18 cellular contexts compared by ENCODE assay signal in the genomic region with DNA sequence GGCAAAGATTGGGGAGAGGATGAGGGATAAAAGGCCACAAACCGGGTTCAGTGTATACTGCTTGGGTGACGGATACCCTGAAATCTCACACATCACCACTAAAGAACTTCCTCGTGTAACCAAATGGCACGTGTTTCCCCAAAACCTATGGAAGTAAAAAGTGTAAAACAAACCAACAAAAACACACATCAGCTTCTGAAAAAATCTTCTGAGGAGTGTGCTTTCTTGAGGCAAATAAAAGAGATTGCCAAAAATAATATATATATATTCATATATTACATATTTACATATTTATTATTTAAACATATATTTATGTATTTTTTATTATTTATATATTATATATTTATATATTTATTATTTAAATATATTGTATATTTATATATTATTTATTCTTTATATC. TPM values are rescaled to one million over a fixed set of nuclear protein-coding genes. Genes with fewer than 3 reads are reported as not detected.
A peak's percentile ranks its signal among the peaks of the same experiment; 100 is the strongest.
DNase-seq lines count a peak whose midpoint lies in the region; ATAC-seq and TF ChIP-seq lines count a peak whose summit lies in the region.
"Had no signal": no experiment of that assay in that cellular context is flagged by ENCODE, and none has a peak within 500 bp of the region (broad histone marks: within the 10 kb centered on the region; RNA-seq: fewer than 3 reads in every experiment).

No MANE protein-coding gene starts in this region.

- no peak overlapping the region for H3K9ac ChIP-seq in Karpas-422 (ENCODE audit: low read length)
- H3K9ac ChIP-seq: SK-N-SH had no signal

- no peaks in the 10 kb centered on the region for H3K9me3 Mint-ChIP-seq in activated CD4-positive, alpha-beta T cell treated with anti-CD3 and anti-CD28 coated beads for 36 hours (ENCODE audit: low read depth)
- H3K9me3 Mint-ChIP-seq in CD4-positive, CD25-positive, alpha-beta regulatory T cell: no peaks in the 10 kb centered on the region
- no peaks in the 10 kb centered on the region for H3K9me3 Mint-ChIP-seq in effector memory CD8-positive, alpha-beta T cell
- no peaks in the 10 kb centered on the region for H3K9me3 Mint-ChIP-seq in mesothelial cell of epicardium
- H3K9me3 Mint-ChIP-seq in natural killer cell: no peaks in the 10 kb centered on the region

- intact Hi-C loops in activated CD4-positive, alpha-beta T cell treated with anti-CD3 and anti-CD28 coated beads for 36 hours (cut with DNase I, micrococcal nuclease): loop anchor here in 1 of 2 experiments (10.0 kb wide), 1 partner anchor 288 kb away; no protein-coding TSS in a partner anchor
- intact Hi-C loops in testis (cut with DNase I; ENCODE audit: low total_unique reads) (no loop called here), natural killer cell (cut with micrococcal nuclease) (no loop called here)

- H3K36me3 ChIP-seq in CD4-positive, CD25-positive, alpha-beta regulatory T cell (ENCODE audit: control insufficient read depth, insufficient read depth, low read length): peaks cover 24% of the 10 kb centered on the region
- H3K36me3 ChIP-seq in Karpas-422 (ENCODE audit: insufficient read depth, low read length): peaks cover 32% of the 10 kb centered on the region
- no peaks in the 10 kb centered on the region for H3K36me3 ChIP-seq in testis (ENCODE audit: low read depth, missing control alignments)

- no peaks in the 10 kb centered on the region for H3K9me2 ChIP-seq in Karpas-422 (replicated peaks; ENCODE audit: insufficient read depth, low read length)
- H3K9me2 ChIP-seq: SK-N-SH had no signal

- TF ChIP-seq CTCF in mesothelial cell of epicardium (IDR thresholded peaks at IDR 0.05; ENCODE audit: unreplicated experiment) (no peak), testis (IDR thresholded peaks at IDR 0.05) (no peak), natural killer cell (IDR thresholded peaks at IDR 0.05) (no peak)

- peaks cover 15% of the 10 kb centered on the region for H3K4me1 Mint-ChIP-seq in activated CD4-positive, alpha-beta T cell treated with anti-CD3 and anti-CD28 coated beads for 36 hours
- peaks cover 5 to 18% (median 11%) of the 10 kb centered on the region in 4 donors for H3K4me1 Mint-ChIP-seq in CD4-positive, CD25-positive, alpha-beta regulatory T cell
- H3K4me1 Mint-ChIP-seq in effector memory CD8-positive, alpha-beta T cell (ENCODE audit: low read depth in 2 of 2): peaks cover 20 to 21% of the 10 kb centered on the region in 2 donors
- H3K4me1 Mint-ChIP-seq in mesothelial cell of epicardium: no peaks in the 10 kb centered on the region
- H3K4me1 Mint-ChIP-seq in natural killer cell: peaks cover 21 to 26% of the 10 kb centered on the region in 2 donors
- H3K4me1 Mint-ChIP-seq: GM23338 had no signal

- no peak overlapping the region for H3K27ac ChIP-seq in CD4-positive, CD25-positive, alpha-beta regulatory T cell (ENCODE audit: insufficient read depth, low read length, poor library complexity, severe bottlenecking)
- H3K27ac ChIP-seq in Karpas-422 (ENCODE audit: low read length) (no peak overlapping the region), testis (no peak overlapping the region)
- H3K27ac ChIP-seq: A549, C4-2B had no signal

- no peak overlapping the region for H3K27ac Mint-ChIP-seq in activated CD4-positive, alpha-beta T cell treated with anti-CD3 and anti-CD28 coated beads for 36 hours
- H3K27ac Mint-ChIP-seq in CD4-positive, CD25-positive, alpha-beta regulatory T cell: no peak overlapping the region
- H3K27ac Mint-ChIP-seq in effector memory CD8-positive, alpha-beta T cell: peak overlapping the region in 1 of 2 donors; percentile 21
- no peak overlapping the region for H3K27ac Mint-ChIP-seq in mesothelial cell of epicardium
- H3K27ac Mint-ChIP-seq in natural killer cell: no peak overlapping the region
- H3K27ac Mint-ChIP-seq: GM23338 had no signal

- peaks cover 8% of the 10 kb centered on the region for H4K20me1 ChIP-seq in Karpas-422 (ENCODE audit: insufficient read depth, low read depth, low read length)

- no peaks in the 10 kb centered on the region for H3K27me3 ChIP-seq in CD4-positive, CD25-positive, alpha-beta regulatory T cell (ENCODE audit: control insufficient read depth, insufficient read depth, low read length)
- H3K27me3 ChIP-seq in Karpas-422 (ENCODE audit: low read length) (no peaks in the 10 kb centered on the region), testis (no peaks in the 10 kb centered on the region)

- H3K4me3 ChIP-seq in CD4-positive, CD25-positive, alpha-beta regulatory T cell (ENCODE audit: low read depth, low read length): peak overlapping the region; percentile 21
- H3K4me3 ChIP-seq in Karpas-422 (ENCODE audit: low read length) (no peak overlapping the region), testis (no peak overlapping the region)
- H3K4me3 ChIP-seq: A549, GM23338 had no signal

- 20 to 38% methylated on average over 4 of the region's 4 CpGs for WGBS in testis, 2 donors

- no peak overlapping the region for H3K4me2 ChIP-seq in Karpas-422 (ENCODE audit: low read depth, low read length, poor library complexity, severe bottlenecking)
- H3K4me2 ChIP-seq: A549, GM23338, SK-N-SH had no signal

- H3K4me1 ChIP-seq in CD4-positive, CD25-positive, alpha-beta regulatory T cell (ENCODE audit: control insufficient read depth, insufficient read depth, low read length, poor library complexity, severe bottlenecking): peaks cover 50% of the 10 kb centered on the region
- H3K4me1 ChIP-seq in Karpas-422 (ENCODE audit: low read length) (peaks cover 30% of the 10 kb centered on the region), testis (peaks cover 3% of the 10 kb centered on the region)

- no peak overlapping the region for H3K4me3 Mint-ChIP-seq in activated CD4-positive, alpha-beta T cell treated with anti-CD3 and anti-CD28 coated beads for 36 hours
- H3K4me3 Mint-ChIP-seq in CD4-positive, CD25-positive, alpha-beta regulatory T cell: peak overlapping the region in 1 of 4 donors; percentile 52
- H3K4me3 Mint-ChIP-seq in effector memory CD8-positive, alpha-beta T cell: peak overlapping the region; percentile 7 to 64
- H3K4me3 Mint-ChIP-seq in mesothelial cell of epicardium (no peak overlapping the region), natural killer cell (no peak overlapping the region)
- H3K4me3 Mint-ChIP-seq: GM23338 had no signal

- H2AFZ ChIP-seq in Karpas-422 (ENCODE audit: low read length): no peak overlapping the region
- H2AFZ ChIP-seq: GM23338 had no signal

- POLR2A ChIA-PET in activated CD4-positive, alpha-beta T cell treated with anti-CD3 and anti-CD28 coated beads for 36 hours (lab: Charles Lee): no interaction called here

- no peak for TF ChIP-seq POLR2A in testis (IDR thresholded peaks at IDR 0.05)

- peaks cover 8% of the 10 kb centered on the region for H3K36me3 Mint-ChIP-seq in activated CD4-positive, alpha-beta T cell treated with anti-CD3 and anti-CD28 coated beads for 36 hours (ENCODE audit: low read depth)
- peaks cover 4% of the 10 kb centered on the region for H3K36me3 Mint-ChIP-seq in CD4-positive, CD25-positive, alpha-beta regulatory T cell
- H3K36me3 Mint-ChIP-seq in effector memory CD8-positive, alpha-beta T cell (ENCODE audit: insufficient read depth): peaks cover 47% of the 10 kb centered on the region
- H3K36me3 Mint-ChIP-seq in mesothelial cell of epicardium: no peaks in the 10 kb centered on the region
- H3K36me3 Mint-ChIP-seq in natural killer cell: no peaks in the 10 kb centered on the region

- ATAC-seq in activated CD4-positive, alpha-beta T cell treated with anti-CD3 and anti-CD28 coated beads for 36 hours: no peak
- ATAC-seq in CD4-positive, CD25-positive, alpha-beta regulatory T cell (ENCODE audit: low read depth in 2 of 2): no peak
- ATAC-seq in effector memory CD8-positive, alpha-beta T cell (replicated peaks): no peak
- no peak for ATAC-seq in natural killer cell
- ATAC-seq: A549, GM23338 had no signal

- DNase-seq in activated CD4-positive, alpha-beta T cell treated with anti-CD3 and anti-CD28 coated beads for 36 hours: peak; percentile 2
- no peak for DNase-seq in activated CD4-positive, alpha-beta T cell treated with anti-CD3 and anti-CD28 coated beads for 48 hours
- DNase-seq in CD4-positive, CD25-positive, alpha-beta regulatory T cell: no peak
- peak; percentile 52 for DNase-seq in Karpas-422
- DNase-seq in effector memory CD8-positive, alpha-beta T cell: no peak
- no peak for DNase-seq in mesothelial cell of epicardium (ENCODE audit: low spot score in 2 of 2, unreplicated experiment in 2 of 2)
- no peak for DNase-seq in testis
- no peak for DNase-seq in natural killer cell
- DNase-seq: NCI-H1436 treated with DMSO at 0.1 percent for 48 hours, NCI-H2029 treated with DMSO at 0.1 percent for 48 hours, NCI-H2227 treated with DMSO at 0.1 percent for 48 hours, NCI-H524, SHP77, SK-N-SH had no signal

- H3K79me2 ChIP-seq in Karpas-422 (ENCODE audit: low read length): peaks cover 75% of the 10 kb centered on the region

- H3K27me3 Mint-ChIP-seq in activated CD4-positive, alpha-beta T cell treated with anti-CD3 and anti-CD28 coated beads for 36 hours: no peaks in the 10 kb centered on the region
- H3K27me3 Mint-ChIP-seq in CD4-positive, CD25-positive, alpha-beta regulatory T cell: no peaks in the 10 kb centered on the region
- H3K27me3 Mint-ChIP-seq in effector memory CD8-positive, alpha-beta T cell: no peaks in the 10 kb centered on the region
- H3K27me3 Mint-ChIP-seq in mesothelial cell of epicardium (ENCODE audit: low read depth) (no peaks in the 10 kb centered on the region), natural killer cell (ENCODE audit: low read depth in 2 of 2) (no peaks in the 10 kb centered on the region)

- H3K9me3 ChIP-seq in CD4-positive, CD25-positive, alpha-beta regulatory T cell (ENCODE audit: control insufficient read depth in 2 of 2, low read length in 2 of 2): no peaks in the 10 kb centered on the region
- H3K9me3 ChIP-seq in Karpas-422 (ENCODE audit: low read length) (no peaks in the 10 kb centered on the region; the same call in 1 of the 2 replicates), testis (no peaks in the 10 kb centered on the region)
- H3K9me3 ChIP-seq: A549, SK-N-SH had no signal

- CTCF ChIA-PET in activated CD4-positive, alpha-beta T cell treated with anti-CD3 and anti-CD28 coated beads for 36 hours (lab: Charles Lee): no interaction called here

RNA-seq across cellular contexts. Expression of a gene that starts 3.9 kb away (rescaled TPM):
- 10 to 100 TPM; 19.8 to 21.2 TPM for total RNA-seq in activated CD4-positive, alpha-beta T cell treated with anti-CD3 and anti-CD28 coated beads for 36 hours
- 158 TPM for total RNA-seq in CD4-positive, CD25-positive, alpha-beta regulatory T cell
- polyA plus RNA-seq in CD4-positive, CD25-positive, alpha-beta regulatory T cell: 100 to 1,000 TPM; 189 to 222 (median 207) TPM
- 87.1 and 130 TPM in 2 replicates for total RNA-seq in Karpas-422 (2014; rRNA removed; shearing (Covaris generic); ENCODE audit: low replicate concordance)
- total RNA-seq in mesothelial cell of epicardium (not detected in 3 replicates), testis (under 1 TPM; 0.24 to 0.50 TPM), natural killer cell (100 to 1,000 TPM in 2 of 3 donors, 10 to 100 TPM in 1; 73.7 to 114 (median 107) TPM)
- 1.1 TPM for polyA plus RNA-seq in testis (ENCODE audit: insufficient read depth, low read depth, low replicate concordance)
- total RNA-seq: G401, GM23338 had no signal
- polyA plus RNA-seq: A549 had no signal

RNA-seq across cellular contexts. Expression of a gene that starts 58.3 kb away (rescaled TPM):
- 10 to 100 TPM; 49.7 to 51.2 TPM for total RNA-seq in activated CD4-positive, alpha-beta T cell treated with anti-CD3 and anti-CD28 coated beads for 36 hours
- 108 TPM for total RNA-seq in CD4-positive, CD25-positive, alpha-beta regulatory T cell
- 10 to 100 TPM; 11.0 to 14.8 (median 13.7) TPM for polyA plus RNA-seq in CD4-positive, CD25-positive, alpha-beta regulatory T cell
- total RNA-seq in Karpas-422 (2014; rRNA removed; shearing (Covaris generic); ENCODE audit: low replicate concordance): 27.9 and 66.6 TPM in 2 replicates
- total RNA-seq in mesothelial cell of epicardium: 74.0 to 77.0 TPM (median 74.8 TPM) in 3 replicates
- total RNA-seq in testis: 100 to 1,000 TPM; 108 to 113 TPM
- polyA plus RNA-seq in testis (ENCODE audit: insufficient read depth, low read depth, low replicate concordance): 39.7 TPM
- total RNA-seq in natural killer cell: 100 to 1,000 TPM; 120 to 141 (median 121) TPM

Comparison
In these comparisons a context has a peak if more than half of its experiments do, and no peak if none do; other contexts are left out.
1. DNase-seq: peak in activated CD4-positive, alpha-beta T cell treated with anti-CD3 and anti-CD28 coated beads for 36 hours (single experiment) and Karpas-422 (single experiment); none in activated CD4-positive, alpha-beta T cell treated with anti-CD3 and anti-CD28 coated beads for 48 hours (single experiment), CD4-positive, CD25-positive, alpha-beta regulatory T cell (0 of 3), effector memory CD8-positive, alpha-beta T cell (0 of 3), mesothelial cell of epicardium (0 of 2), testis (single experiment) and natural killer cell (single experiment).
2. H3K4me3 Mint-ChIP-seq: peak in effector memory CD8-positive, alpha-beta T cell (2 of 2); none in activated CD4-positive, alpha-beta T cell treated with anti-CD3 and anti-CD28 coated beads for 36 hours (single experiment), mesothelial cell of epicardium (single experiment) and natural killer cell (single experiment).
3. RNA of a gene that starts 3.9 kb away (total RNA-seq): 158 TPM in CD4-positive, CD25-positive, alpha-beta regulatory T cell (single experiment), 73.7 to 114 TPM in natural killer cell, 87.1 to 130 TPM in Karpas-422 and 19.8 to 21.2 TPM in activated CD4-positive, alpha-beta T cell treated with anti-CD3 and anti-CD28 coated beads for 36 hours; 0.24 to 0.50 TPM in testis and not detected in mesothelial cell of epicardium; every median in the first group is over 10 times any median in the second.